In the genomic region with DNA sequence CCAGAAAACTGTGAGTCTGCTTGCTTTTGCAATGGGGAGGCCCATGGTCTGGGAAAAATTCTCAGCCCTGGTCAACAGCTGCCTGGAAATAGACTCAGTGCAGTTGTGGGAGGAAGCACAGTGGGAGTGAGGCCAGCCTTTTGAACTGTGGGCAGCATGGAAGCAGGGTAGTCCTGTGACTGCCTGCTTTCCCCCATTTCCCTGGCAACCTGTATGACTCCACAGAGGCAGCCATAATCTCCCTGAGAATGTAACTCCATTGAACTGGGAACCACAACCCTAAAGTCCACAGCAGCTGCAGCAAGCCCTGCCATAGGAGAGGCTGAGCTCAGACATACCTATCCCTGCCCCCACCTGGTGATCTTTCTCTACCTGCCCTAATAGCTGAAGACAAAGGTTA, we compare ENCODE assay signal across 20 cellular contexts.
DNase-seq lines count a peak whose midpoint lies in the region; FAIRE-seq and TF ChIP-seq lines count a peak whose summit lies in the region.
"Had no signal": no experiment of that assay in that cellular context is flagged by ENCODE, and none has a peak within 500 bp of the region (broad histone marks: within the 10 kb centered on the region; RNA-seq: fewer than 3 reads in every experiment).

No MANE protein-coding gene starts in this region.

- FAIRE-seq in H1 (lab: Jason Lieb, UNC) = no peak
- FAIRE-seq: D721Med had no signal

- peaks cover 13% of the 10 kb centered on the region for H3K4me1 Mint-ChIP-seq in nephron progenitor cell
- H3K4me1 Mint-ChIP-seq: CD8-positive, alpha-beta memory T cell had no signal

- TF ChIP-seq EP300 in H1 (IDR thresholded peaks at IDR 0.05; ENCODE audit: borderline replicate concordance in 1 of 2, low read depth in 2 of 2, low read length in 2 of 2) = no peak

- H3F3A ChIP-seq in smooth muscle cell (ENCODE audit: low read depth) = no peaks in the 10 kb centered on the region

- H4K5ac ChIP-seq in H1 (ENCODE audit: insufficient read length, low read depth, low read length) = no peak overlapping the region

- no peak overlapping the region for H2BK120ac ChIP-seq in H1 (replicated peaks; ENCODE audit: low read depth, low read length)

- no peak overlapping the region for H2BK15ac ChIP-seq in H1 (ENCODE audit: low read length)

- 0 out of 2 replicates have a peak overlapping the region, but pooled peaks have one; percentile 14 for H2AFZ ChIP-seq in H1 (ENCODE audit: low read length)
- H2AFZ ChIP-seq in neuron (ENCODE audit: low read depth, low read length) = peak overlapping the region; percentile 65
- peak overlapping the region; percentile 73 for H2AFZ ChIP-seq in smooth muscle cell (ENCODE audit: low read depth)

- CTCF ChIA-PET in H1 (lab: Charles Lee; ENCODE audit: partially characterized antibody) = interaction anchor here (0.7 to 1.3 kb wide), 3 partner anchors 9 to 82 kb away, joined by 3 read pairs; no protein-coding TSS in a partner anchor

- no peak overlapping the region for H2BK12ac ChIP-seq in H1 (ENCODE audit: low read depth, low read length)

- peaks cover 21% of the 10 kb centered on the region for H3K9me3 Mint-ChIP-seq in nephron progenitor cell

- H3K4me1 ChIP-seq in H1 (replicated peaks in 1 of 4; ENCODE audit: control insufficient read depth in 3 of 4, insufficient read depth in 4 of 4, low read length in 3 of 4) (no peaks in the 10 kb centered on the region; a peak in 1 of 7 replicates), neuron (ENCODE audit: insufficient read depth, low read length) (peaks cover 8% of the 10 kb centered on the region), smooth muscle cell (ENCODE audit: low read depth) (no peaks in the 10 kb centered on the region), adrenal gland (replicated peaks in 1 of 2) (no peaks in the 10 kb centered on the region)
- H3K4me1 ChIP-seq: Peyer's patch had no signal

- H3K56ac ChIP-seq in H1 (replicated peaks; ENCODE audit: insufficient read length, low read depth, low read length) = no peak overlapping the region

- no peak overlapping the region for H2BK5ac ChIP-seq in H1 (ENCODE audit: low read depth, low read length)

- no peak overlapping the region for H2BK20ac ChIP-seq in H1 (ENCODE audit: low read length)

- H3K4me2 ChIP-seq in H1 (ENCODE audit: insufficient read depth in 1 of 2, low read depth in 2 of 2, low read length in 2 of 2) (no peak overlapping the region), smooth muscle cell (no peak overlapping the region)

- no peak overlapping the region for H2AK5ac ChIP-seq in H1 (ENCODE audit: low read depth, low read length)

- H3K9me3 ChIP-seq in H1 (ENCODE audit: insufficient read depth in 2 of 2, low read depth in 1 of 2, low read length in 1 of 2) = no peaks in the 10 kb centered on the region
- no peaks in the 10 kb centered on the region for H3K9me3 ChIP-seq in neuron (ENCODE audit: low read length)
- no peaks in the 10 kb centered on the region for H3K9me3 ChIP-seq in smooth muscle cell (replicated peaks; ENCODE audit: low read depth)
- no peaks in the 10 kb centered on the region for H3K9me3 ChIP-seq in adrenal gland (replicated peaks in 1 of 3)
- H3K9me3 ChIP-seq: Peyer's patch had no signal

- no peak for TF ChIP-seq POLR2A in H1 (IDR thresholded peaks at IDR 0.05; ENCODE audit: control extremely low read depth in 1 of 2, low read depth in 2 of 2, low read length in 2 of 2)
- TF ChIP-seq POLR2A in adrenal gland (IDR thresholded peaks at IDR 0.05) = no peak

- H3K14ac ChIP-seq in H1 (ENCODE audit: insufficient read length) = no peak overlapping the region

- H3K36me3 ChIP-seq in H1 (ENCODE audit: control insufficient read depth in 2 of 4, insufficient read depth in 4 of 4, low read length in 3 of 4) = no peaks in the 10 kb centered on the region
- no peaks in the 10 kb centered on the region for H3K36me3 ChIP-seq in neuron (ENCODE audit: insufficient read depth, low read length)
- H3K36me3 ChIP-seq in smooth muscle cell (ENCODE audit: low read depth) = no peaks in the 10 kb centered on the region
- no peaks in the 10 kb centered on the region for H3K36me3 ChIP-seq in adrenal gland (replicated peaks in 1 of 2)
- H3K36me3 ChIP-seq: Peyer's patch had no signal

- DNase-seq in SW480 (ENCODE audit: low spot score) (peak; percentile 5), H1 (ENCODE audit: low read depth in 1 of 2, low spot score in 2 of 2) (no peak), smooth muscle cell (lab: John Stamatoyannopoulos, UW; ENCODE audit: unreplicated experiment) (no peak), adrenal gland (no peak), nephron progenitor cell (no peak)
- DNase-seq in activated effector memory CD4-positive, alpha-beta T cell treated with Interleukin-2 at 50 U/mL for 16 hours = no peak
- DNase-seq: C1 segment of cervical spinal cord; CD8-positive, alpha-beta memory T cell; DMS79 treated with DMSO at 0.1 percent for 48 hours; KBM-7; MV-4-11; NCI-H1417; NCI-H187; NCI-H2107; NCI-H510A; NCI-H748 treated with DMSO at 0.1 percent for 48 hours; NK-92 treated with Interleukin-12 subunit alpha and Interleukin-12 subunit beta, amount 100 ng/mL, for 24 hours; Peyer's patch had no signal

- no peaks in the 10 kb centered on the region for H3K36me3 Mint-ChIP-seq in nephron progenitor cell (ENCODE audit: low read depth)
- H3K36me3 Mint-ChIP-seq: CD8-positive, alpha-beta memory T cell had no signal

- TF ChIP-seq CTCF in H1 (IDR thresholded peaks at IDR 0.05; ENCODE audit: control extremely low read depth in 1 of 3, insufficient read depth in 1 of 3, low read depth in 1 of 3, low read length in 3 of 3) = no peak
- TF ChIP-seq CTCF in smooth muscle cell (IDR thresholded peaks at IDR 0.05; ENCODE audit: borderline replicate concordance, insufficient read depth, poor library complexity, severe bottlenecking) = no peak
- no peak for TF ChIP-seq CTCF in adrenal gland (IDR thresholded peaks at IDR 0.05)
- no peak for TF ChIP-seq CTCF in nephron progenitor cell (IDR thresholded peaks at IDR 0.05)

- H4K20me1 ChIP-seq in H1 (replicated peaks in 1 of 2; ENCODE audit: control insufficient read depth in 1 of 2, insufficient read depth in 2 of 2, low read length in 2 of 2) (no peaks in the 10 kb centered on the region), smooth muscle cell (ENCODE audit: low read depth) (no peaks in the 10 kb centered on the region)

- H3K4ac ChIP-seq in H1 (replicated peaks; ENCODE audit: insufficient read length, low read depth, low read length) = no peak overlapping the region

- no peak overlapping the region for H3K23ac ChIP-seq in H1 (ENCODE audit: insufficient read length)

- H3K79me2 ChIP-seq in H1 (ENCODE audit: control insufficient read depth in 1 of 2, insufficient read depth in 2 of 2, low read length in 2 of 2) (no peaks in the 10 kb centered on the region), smooth muscle cell (ENCODE audit: low read depth) (no peaks in the 10 kb centered on the region)

- H3K27ac ChIP-seq in H1 (ENCODE audit: low read depth, low read length) (no peak overlapping the region), smooth muscle cell (ENCODE audit: low read depth) (peak overlapping the region; percentile 21), adrenal gland (no peak overlapping the region)
- H3K27ac ChIP-seq: Peyer's patch had no signal

- H3K4me3 ChIP-seq in H1 (ENCODE audit: extremely low read depth in 1 of 4, insufficient read depth in 2 of 4, low read depth in 3 of 4, low read length in 4 of 4) (no peak overlapping the region), neuron (ENCODE audit: low read length) (no peak overlapping the region), smooth muscle cell (no peak overlapping the region), adrenal gland (no peak overlapping the region)
- H3K4me3 ChIP-seq: Peyer's patch had no signal

- H3K23me2 ChIP-seq in H1 (ENCODE audit: low read depth, low read length) = no peaks in the 10 kb centered on the region

- H4K8ac ChIP-seq in H1 (ENCODE audit: extremely low read depth, insufficient read depth, low read length) = no peak overlapping the region

- no peak overlapping the region for H3K27ac Mint-ChIP-seq in nephron progenitor cell
- H3K27ac Mint-ChIP-seq: CD8-positive, alpha-beta memory T cell had no signal

- no peaks in the 10 kb centered on the region for H3K79me1 ChIP-seq in H1 (ENCODE audit: low read depth, low read length)

- POLR2A ChIA-PET in H1 (lab: Charles Lee; ENCODE audit: partially characterized antibody) = no interaction called here

- intact Hi-C loops in adrenal gland (cut with DNase I) = no loop called here

- TF ChIP-seq RAD21 in H1 (IDR thresholded peaks at IDR 0.05 in 1 of 2, conservative IDR thresholded peaks at IDR 0.05 in 1 of 2; ENCODE audit: low read depth in 2 of 2, low read length in 2 of 2) = no peak

- H3K27me3 ChIP-seq in H1 (replicated peaks in 1 of 4; ENCODE audit: control insufficient read depth in 3 of 4, extremely low read depth in 1 of 4, insufficient read depth in 3 of 4, low read length in 3 of 4) = no peaks in the 10 kb centered on the region
- H3K27me3 ChIP-seq in neuron (ENCODE audit: insufficient read depth, low read length) = no peaks in the 10 kb centered on the region
- H3K27me3 ChIP-seq in smooth muscle cell (ENCODE audit: low read depth) = no peaks in the 10 kb centered on the region
- no peaks in the 10 kb centered on the region for H3K27me3 ChIP-seq in adrenal gland
- H3K27me3 ChIP-seq: Peyer's patch had no signal

- H3K27me3 Mint-ChIP-seq in nephron progenitor cell (ENCODE audit: low read depth, poor library complexity) = no peaks in the 10 kb centered on the region
- H3K27me3 Mint-ChIP-seq: CD8-positive, alpha-beta memory T cell had no signal

- H3K9ac ChIP-seq in H1 (replicated peaks in 1 of 4; ENCODE audit: extremely low read depth in 1 of 4, low read depth in 3 of 4, low read length in 3 of 4) (no peak overlapping the region), smooth muscle cell (ENCODE audit: low read depth) (no peak overlapping the region)

- no peak overlapping the region for H3K4me3 Mint-ChIP-seq in nephron progenitor cell
- H3K4me3 Mint-ChIP-seq: CD8-positive, alpha-beta memory T cell had no signal

- H4K91ac ChIP-seq in H1 (replicated peaks; ENCODE audit: insufficient read length, low read length) = no peak overlapping the region

- no peak overlapping the region for H3K18ac ChIP-seq in H1 (ENCODE audit: extremely low read depth, low read length)

TF ChIP-seq in H1, 55 proteins besides CTCF, POLR2A, EP300 and RAD21:
- TF ChIP-seq FOSL1 (IDR thresholded peaks at IDR 0.05; ENCODE audit: insufficient read depth, low read depth, low read length) = no peak
- TF ChIP-seq CBX5 (IDR thresholded peaks at IDR 0.05; ENCODE audit: low read depth, low read length) = no peak
- TF ChIP-seq EZH2 (IDR thresholded peaks at IDR 0.05; ENCODE audit: low read depth, low read length, severe bottlenecking) = no peak
- TF ChIP-seq TAF1 (IDR thresholded peaks at IDR 0.05; ENCODE audit: low read depth, low read length) = no peak

Comparison
In these comparisons a context has a peak if more than half of its experiments do, and no peak if none do; other contexts are left out.
1. H2AFZ ChIP-seq: peak in every context shown above with its lines; median percentile 73 in smooth muscle cell; 65 in neuron; 14 in H1.